9 cellular contexts compared by ENCODE assay signal in genomic region chr14:21987937-21988336, GRCh38.
A peak's percentile ranks its signal among the peaks of the same experiment; 100 is the strongest.
DNase-seq lines count a peak whose midpoint lies in the region; ATAC-seq and TF ChIP-seq lines count a peak whose summit lies in the region.
"Had no signal": no experiment of that assay in that cellular context is flagged by ENCODE, and none has a peak within 500 bp of the region (broad histone marks: within the 10 kb centered on the region; RNA-seq: fewer than 3 reads in every experiment).

No MANE protein-coding gene starts in this region.

- H2BK120ac ChIP-seq in mesendoderm (ENCODE audit: low read depth, low read length): no peak overlapping the region

- H3K56ac ChIP-seq in mesendoderm (ENCODE audit: low read length): no peak overlapping the region

- no peak overlapping the region for H3K18ac ChIP-seq in mesendoderm (ENCODE audit: low read length)

- H3K27me3 ChIP-seq in adrenal gland: no peaks in the 10 kb centered on the region
- H3K27me3 ChIP-seq in mesendoderm (ENCODE audit: insufficient read depth, low read length, poor library complexity): no peaks in the 10 kb centered on the region
- H3K27me3 ChIP-seq: BLaER1 treated with 17β-estradiol and CSF1 and Interleukin-3, amounts not matched to agents 10 nM and 100 nM had no signal

- H3K36me3 ChIP-seq in adrenal gland (replicated peaks in 1 of 2): no peaks in the 10 kb centered on the region
- no peaks in the 10 kb centered on the region for H3K36me3 ChIP-seq in mesendoderm (ENCODE audit: control insufficient read depth, insufficient read depth, low read length)
- H3K36me3 ChIP-seq: BLaER1 treated with 17β-estradiol and CSF1 and Interleukin-3, amounts not matched to agents 10 nM and 100 nM had no signal

- no peak for TF ChIP-seq POLR2A in adrenal gland (IDR thresholded peaks at IDR 0.05)

- TF ChIP-seq CTCF in adrenal gland (IDR thresholded peaks at IDR 0.05): peak in 4 of 6 experiments; percentile 4 to 23 (median 19)

- no peak overlapping the region for H3K23ac ChIP-seq in mesendoderm (ENCODE audit: low read length)

- H2BK15ac ChIP-seq in mesendoderm (replicated peaks; ENCODE audit: low read depth): no peak overlapping the region

- no peak overlapping the region for H2AK5ac ChIP-seq in mesendoderm (ENCODE audit: low read length)

- H3K4me2 ChIP-seq in mesendoderm (ENCODE audit: low read length): no peak overlapping the region
- H3K4me2 ChIP-seq: BLaER1 treated with 17β-estradiol and CSF1 and Interleukin-3, amounts not matched to agents 10 nM and 100 nM had no signal

- H3K4me1 ChIP-seq in adrenal gland (replicated peaks in 1 of 2): no peaks in the 10 kb centered on the region
- no peaks in the 10 kb centered on the region for H3K4me1 ChIP-seq in mesendoderm (ENCODE audit: control insufficient read depth, low read depth, low read length)
- H3K4me1 ChIP-seq: BLaER1 treated with 17β-estradiol and CSF1 and Interleukin-3, amounts not matched to agents 10 nM and 100 nM had no signal

- H4K8ac ChIP-seq in mesendoderm (ENCODE audit: low read depth, low read length): no peak overlapping the region

- no peaks in the 10 kb centered on the region for H3K79me1 ChIP-seq in mesendoderm (ENCODE audit: low read length)

- H2BK5ac ChIP-seq in mesendoderm (ENCODE audit: low read length): no peak overlapping the region

- H4K5ac ChIP-seq in mesendoderm (ENCODE audit: low read length): no peak overlapping the region

- peak; percentile 2 to 10 for DNase-seq in NCI-H446 (lab: John Stamatoyannopoulos, UW)
- no peak for DNase-seq in NCI-H446 treated with DMSO at 0.1 percent for 48 hours (lab: John Stamatoyannopoulos, UW)
- peak; percentile 5 for DNase-seq in M059J (ENCODE audit: low read depth)
- peak in 2 of 7 donors; percentile 2 to 21 for DNase-seq in adrenal gland
- DNase-seq in mesendoderm: peak; percentile 81
- no peak for DNase-seq in NCI-H524 treated with DMSO at 0.1 percent for 48 hours (lab: John Stamatoyannopoulos, UW)
- no peak for DNase-seq in occipital lobe (lab: John Stamatoyannopoulos, UW)

- H3K27ac ChIP-seq in adrenal gland (no peak overlapping the region), mesendoderm (ENCODE audit: low read depth, low read length) (no peak overlapping the region)
- H3K27ac ChIP-seq: BLaER1 treated with 17β-estradiol and CSF1 and Interleukin-3, amounts not matched to agents 10 nM and 100 nM had no signal

- no peak overlapping the region for H3K4me3 ChIP-seq in adrenal gland
- H3K4me3 ChIP-seq in mesendoderm (ENCODE audit: low read length): no peak overlapping the region
- H3K4me3 ChIP-seq: BLaER1 treated with 17β-estradiol and CSF1 and Interleukin-3, amounts not matched to agents 10 nM and 100 nM had no signal

- H3K79me2 ChIP-seq in mesendoderm (ENCODE audit: control insufficient read depth, insufficient read depth, low read length): no peaks in the 10 kb centered on the region

- ATAC-seq in GM21390 (IDR thresholded peaks at IDR 0.05; ENCODE audit: unreplicated experiment): no peak

- H3K9ac ChIP-seq in mesendoderm (ENCODE audit: low read length): no peak overlapping the region
- H3K9ac ChIP-seq: BLaER1 treated with 17β-estradiol and CSF1 and Interleukin-3, amounts not matched to agents 10 nM and 100 nM had no signal

- intact Hi-C loops in adrenal gland (cut with DNase I): no loop called here

- no peak overlapping the region for H3K4ac ChIP-seq in mesendoderm (ENCODE audit: low read depth, low read length)

- WGBS in adrenal gland, 4 donors: 12 to 25% (median 22%) methylated on average over 3 of the region's 3 CpGs
- no CpG with 5 or more reads among the region's 3 CpGs for WGBS in mesendoderm (ENCODE audit: extremely low coverage, insufficient coverage, low lambda C conversion rate)

- no peaks in the 10 kb centered on the region for H3K9me3 ChIP-seq in adrenal gland (replicated peaks in 1 of 3)
- H3K9me3 ChIP-seq: BLaER1 treated with 17β-estradiol and CSF1 and Interleukin-3, amounts not matched to agents 10 nM and 100 nM had no signal

Comparison
In these comparisons a context has a peak if more than half of its experiments do, and no peak if none do; other contexts are left out.
1. DNase-seq: peak in NCI-H446 (2 of 2), M059J (single experiment) and mesendoderm (single experiment); none in NCI-H446 treated with DMSO at 0.1 percent for 48 hours (single experiment), NCI-H524 treated with DMSO at 0.1 percent for 48 hours (single experiment) and occipital lobe (single experiment).